In the genomic region with DNA sequence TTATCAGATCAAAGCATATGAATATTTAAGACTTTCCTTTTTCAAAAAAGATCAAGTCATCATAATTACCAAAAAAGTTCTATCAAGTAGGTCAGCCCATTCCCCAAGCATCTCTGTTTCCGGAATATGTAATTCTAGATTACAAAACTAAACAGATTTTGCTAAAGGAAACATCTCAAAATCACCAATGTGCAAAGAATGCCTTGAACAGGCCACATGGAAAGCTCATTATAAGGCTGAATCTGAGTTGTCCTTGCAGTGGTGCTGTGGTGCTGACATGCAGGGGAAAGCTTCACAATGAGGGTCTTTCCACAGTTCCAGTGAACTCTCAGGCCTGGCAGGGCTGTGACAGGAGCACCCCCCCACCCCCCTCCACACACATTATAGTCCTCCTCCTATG, we compare ENCODE assay signal across 27 cellular contexts.
"Had no signal": no experiment of that assay in that cellular context is flagged by ENCODE, and none has a peak within 500 bp of the region (broad histone marks: within the 10 kb centered on the region; RNA-seq: fewer than 3 reads in every experiment).

No MANE protein-coding gene starts in this region.

- ATAC-seq: stimulated activated memory B cell treated with anti-CD40 and anti-IgM and Interleukin-4, amounts not matched to agents 10 μg/mL and 1 μg/mL and 100 μg/mL, for 72 hours; stimulated activated naive B cell treated with anti-CD40 and anti-IgM and Interleukin-4, amounts not matched to agents 10 μg/mL and 1 μg/mL and 100 μg/mL, for 72 hours; stimulated activated naive CD8-positive, alpha-beta T cell treated with anti-CD3 and anti-CD28 coated beads, Interleukin-15, amount 100 ng/mL, for 72 hours; stimulated activated naive CD8-positive, alpha-beta T cell treated with anti-CD3 and anti-CD28 coated beads, Interleukin-15, Interleukin-2, amounts not matched to agents 100 U/mL and 50 U/mL, for 24 hours; upper lobe of right lung had no signal

- H3K27ac ChIP-seq: stomach, suprapubic skin, testis, thoracic aorta, thyroid gland, tibial artery, tibial nerve, transverse colon, upper lobe of left lung, upper lobe of right lung, uterus, vagina had no signal

- H3K9me3 Mint-ChIP-seq: stimulated activated memory B cell treated with anti-CD40 and anti-IgM and Interleukin-4, amounts not matched to agents 10 μg/mL and 1 μg/mL and 100 μg/mL, for 72 hours; stimulated activated naive CD8-positive, alpha-beta T cell treated with anti-CD3 and anti-CD28 coated beads, Interleukin-15, amount 100 ng/mL, for 72 hours; stimulated activated naive CD8-positive, alpha-beta T cell treated with anti-CD3 and anti-CD28 coated beads, Interleukin-15, Interleukin-2, amounts not matched to agents 100 ng/mL and 50 ng/mL, for 24 hours; type B pancreatic cell had no signal

- H3K4me1 Mint-ChIP-seq: stimulated activated memory B cell treated with anti-CD40 and anti-IgM and Interleukin-4, amounts not matched to agents 10 μg/mL and 1 μg/mL and 100 μg/mL, for 72 hours; stimulated activated naive B cell treated with anti-CD40 and anti-IgM and Interleukin-4, amounts not matched to agents 10 μg/mL and 1 μg/mL and 100 μg/mL, for 72 hours; stimulated activated naive CD8-positive, alpha-beta T cell treated with anti-CD3 and anti-CD28 coated beads, Interleukin-15, amount 100 ng/mL, for 72 hours had no signal

- H3K4me3 Mint-ChIP-seq: stimulated activated memory B cell treated with anti-CD40 and anti-IgM and Interleukin-4, amounts not matched to agents 10 μg/mL and 1 μg/mL and 100 μg/mL, for 72 hours; stimulated activated naive B cell treated with anti-CD40 and anti-IgM and Interleukin-4, amounts not matched to agents 10 μg/mL and 1 μg/mL and 100 μg/mL, for 72 hours; stimulated activated naive CD8-positive, alpha-beta T cell treated with anti-CD3 and anti-CD28 coated beads, Interleukin-15, amount 100 ng/mL, for 72 hours; stimulated activated naive CD8-positive, alpha-beta T cell treated with anti-CD3 and anti-CD28 coated beads, Interleukin-15, Interleukin-2, amounts not matched to agents 100 ng/mL and 50 ng/mL, for 24 hours; type B pancreatic cell had no signal

- H3K4me3 ChIP-seq: stomach, suprapubic skin, testis, thoracic aorta, thyroid gland, tibial artery, tibial nerve, transverse colon, upper lobe of left lung, upper lobe of right lung, uterus, vagina had no signal

- H3K27me3 Mint-ChIP-seq: stimulated activated memory B cell treated with anti-CD40 and anti-IgM and Interleukin-4, amounts not matched to agents 10 μg/mL and 1 μg/mL and 100 μg/mL, for 72 hours; stimulated activated naive B cell treated with anti-CD40 and anti-IgM and Interleukin-4, amounts not matched to agents 10 μg/mL and 1 μg/mL and 100 μg/mL, for 72 hours; stimulated activated naive CD8-positive, alpha-beta T cell treated with anti-CD3 and anti-CD28 coated beads, Interleukin-15, amount 100 ng/mL, for 72 hours; type B pancreatic cell had no signal

- H3K4me1 ChIP-seq: stomach, suprapubic skin, testis, thyroid gland, tibial artery, tibial nerve, transverse colon, upper lobe of left lung, upper lobe of right lung, uterus, vagina had no signal

- H3K36me3 ChIP-seq: stomach, suprapubic skin, thoracic aorta, thyroid gland, tibial artery, tibial nerve, transverse colon, upper lobe of left lung, upper lobe of right lung, uterus, vagina had no signal

- H3K27me3 ChIP-seq: stomach, suprapubic skin, testis, thyroid gland, tibial artery, tibial nerve, transverse colon, upper lobe of left lung, upper lobe of right lung, uterus, vagina had no signal

- H3K27ac Mint-ChIP-seq: stimulated activated memory B cell treated with anti-CD40 and anti-IgM and Interleukin-4, amounts not matched to agents 10 μg/mL and 1 μg/mL and 100 μg/mL, for 72 hours; stimulated activated naive B cell treated with anti-CD40 and anti-IgM and Interleukin-4, amounts not matched to agents 10 μg/mL and 1 μg/mL and 100 μg/mL, for 72 hours; stimulated activated naive CD8-positive, alpha-beta T cell treated with anti-CD3 and anti-CD28 coated beads, Interleukin-15, Interleukin-2, amounts not matched to agents 100 ng/mL and 50 ng/mL, for 24 hours; type B pancreatic cell had no signal

- DNase-seq: stimulated activated CD4-positive, alpha-beta T cell treated with anti-CD3 and anti-CD28 coated beads, Interleukin-2, amount 100 ng/mL, for 48 hours; stimulated activated CD4-positive, alpha-beta T cell treated with anti-CD3 and anti-CD28 coated beads, Interleukin-4, amount 100 ng/mL, for 1 hour; stimulated activated CD4-positive, alpha-beta T cell treated with anti-CD3 and anti-CD28 coated beads, Interleukin-4, amount 100 ng/mL, for 24 hours; stimulated activated CD4-positive, alpha-beta T cell treated with anti-CD3 and anti-CD28 coated beads, Interleukin-4, amount 100 ng/mL, for 4 hours; stimulated activated CD8-positive, alpha-beta memory T cell treated with anti-CD3 and anti-CD28 coated beads, Interleukin-4, amount 100 ng/mL, for 48 hours; stimulated activated naive B cell treated with anti-CD40 and anti-IgM and Interleukin-4, amounts not matched to agents 10 μg/mL and 1 μg/mL and 100 μg/mL, for 72 hours; stimulated activated naive CD4-positive, alpha-beta T cell; stimulated activated naive CD4-positive, alpha-beta T cell treated with Interleukin-2 at 50 U/mL for 16 hours; stimulated activated naive CD8-positive, alpha-beta T cell treated with anti-CD3 and anti-CD28 coated beads, Interleukin-15, amount 100 ng/mL, for 72 hours; stimulated activated naive CD8-positive, alpha-beta T cell treated with anti-CD3 and anti-CD28 coated beads, Interleukin-15, Interleukin-2, amounts not matched to agents 100 U/mL and 50 U/mL, for 24 hours; stomach; substantia nigra; testis; thyroid gland; tibial artery; transverse colon; trophoblast cell; upper lobe of left lung; upper lobe of right lung; uterus had no signal

- H3K36me3 Mint-ChIP-seq: type B pancreatic cell had no signal

- H3K9me3 ChIP-seq: stomach, suprapubic skin, testis, thoracic aorta, thyroid gland, tibial artery, tibial nerve, transverse colon, upper lobe of left lung, upper lobe of right lung, uterus, vagina had no signal
